Comparison of ENCODE assay signal across 8 cellular contexts in the genomic region with DNA sequence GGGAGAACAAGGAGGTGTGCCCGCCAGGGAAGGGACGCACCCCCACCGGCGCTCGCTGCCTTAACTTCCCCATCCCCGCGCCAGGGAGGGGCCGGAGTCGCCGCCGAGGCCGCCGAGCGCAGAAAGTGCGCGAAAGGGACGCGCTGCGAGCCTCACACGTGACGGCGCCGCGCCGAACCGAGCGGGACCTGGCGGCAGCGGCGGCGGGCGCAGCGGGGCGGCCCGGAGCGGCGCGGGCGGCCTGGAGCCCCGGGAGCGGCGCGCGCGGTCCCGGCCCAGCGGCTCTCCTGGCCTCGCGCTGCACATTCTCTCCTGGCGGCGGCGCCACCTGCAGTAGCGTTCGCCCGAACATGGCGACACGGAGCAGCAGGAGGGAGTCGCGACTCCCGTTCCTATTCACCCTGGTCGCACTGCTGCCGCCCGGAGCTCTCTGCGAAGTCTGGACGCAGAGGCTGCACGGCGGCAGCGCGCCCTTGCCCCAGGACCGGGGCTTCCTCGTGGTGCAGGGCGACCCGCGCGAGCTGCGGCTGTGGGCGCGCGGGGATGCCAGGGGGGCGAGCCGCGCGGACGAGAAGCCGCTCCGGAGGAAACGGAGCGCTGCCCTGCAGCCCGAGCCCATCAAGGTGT. TPM values are rescaled to one million over a fixed set of nuclear protein-coding genes. Genes with fewer than 3 reads are reported as not detected.
DNase-seq lines count a peak whose midpoint lies in the region; ATAC-seq and TF ChIP-seq lines count a peak whose summit lies in the region.

Gene SORL1, plus strand, starts transcription at position 333 of the 627 bp plus-strand sequence. Its CDS starts 18 bp downstream, at position 351.

- peak within 1 kb of the TSS; percentile 99 for H3K4me3 ChIP-seq in CD4-positive, CD25-positive, alpha-beta regulatory T cell (ENCODE audit: low read depth, low read length)
- peak within 1 kb of the TSS; percentile 59 to 79 (median 70) for H3K4me3 ChIP-seq in Peyer's patch
- H3K4me3 ChIP-seq in osteoblast (ENCODE audit: insufficient read depth, low read length) = peak within 1 kb of the TSS; percentile 61
- peak within 1 kb of the TSS; percentile 73 for H3K4me3 ChIP-seq in upper lobe of right lung

- peak; percentile 56 to 78 (median 70) for DNase-seq in CD4-positive, CD25-positive, alpha-beta regulatory T cell
- peak; percentile 66 to 91 (median 86) for DNase-seq in Peyer's patch
- peak; percentile 65 to 93 (median 84) for DNase-seq in head of caudate nucleus
- DNase-seq in osteoblast (ENCODE audit: insufficient read length, low spot score, missing footprints) = peak; percentile 95
- peak; percentile 91 for DNase-seq in upper lobe of right lung

- no peaks in the 10 kb centered on the region for H3K27me3 Mint-ChIP-seq in CD4-positive, CD25-positive, alpha-beta regulatory T cell
- no peaks in the 10 kb centered on the region for H3K27me3 Mint-ChIP-seq in activated naive CD4-positive, alpha-beta T cell treated with anti-CD3 and anti-CD28 coated beads, Interleukin-2, amount 50 U/mL, for 24 hours

- H3K9me3 ChIP-seq in CD4-positive, CD25-positive, alpha-beta regulatory T cell (ENCODE audit: control insufficient read depth in 2 of 2, low read length in 2 of 2) = no peaks in the 10 kb centered on the region
- no peaks in the 10 kb centered on the region for H3K9me3 ChIP-seq in Peyer's patch
- no peaks in the 10 kb centered on the region for H3K9me3 ChIP-seq in osteoblast (ENCODE audit: low read depth, low read length)
- no peaks in the 10 kb centered on the region for H3K9me3 ChIP-seq in upper lobe of right lung

- no peaks in the 10 kb centered on the region for H3K27me3 ChIP-seq in CD4-positive, CD25-positive, alpha-beta regulatory T cell (ENCODE audit: control insufficient read depth, insufficient read depth, low read length)
- H3K27me3 ChIP-seq in Peyer's patch (no peaks in the 10 kb centered on the region), osteoblast (ENCODE audit: insufficient read depth, low read length) (peaks cover 54% of the 10 kb centered on the region), upper lobe of right lung (no peaks in the 10 kb centered on the region)

- H3K9me3 Mint-ChIP-seq in CD4-positive, CD25-positive, alpha-beta regulatory T cell = peaks cover 0 to 4% (median 0%) of the 10 kb centered on the region in 7 donors
- no peaks in the 10 kb centered on the region for H3K9me3 Mint-ChIP-seq in activated naive CD4-positive, alpha-beta T cell treated with anti-CD3 and anti-CD28 coated beads, Interleukin-2, amount 50 U/mL, for 24 hours

- H2AFZ ChIP-seq in osteoblast (ENCODE audit: low read length) = peak within 1 kb of the TSS; percentile 68

- peak in 4 of 6 experiments; percentile 44 to 77 (median 73) for TF ChIP-seq CTCF in Peyer's patch (IDR thresholded peaks at IDR 0.05)
- TF ChIP-seq CTCF in osteoblast (IDR thresholded peaks at IDR 0.05; ENCODE audit: extremely low read depth, low read depth, low read length) = peak; percentile 27
- TF ChIP-seq CTCF in upper lobe of right lung (IDR thresholded peaks at IDR 0.05) = peak; percentile 47

- TF ChIP-seq POLR2A in Peyer's patch (IDR thresholded peaks at IDR 0.05) = peak; percentile 52 to 70

- no peaks in the 10 kb centered on the region for H3K79me2 ChIP-seq in osteoblast (ENCODE audit: insufficient read depth, low read length)

- peaks cover 42% of the 10 kb centered on the region for H3K36me3 Mint-ChIP-seq in CD4-positive, CD25-positive, alpha-beta regulatory T cell
- peaks cover 9% of the 10 kb centered on the region for H3K36me3 Mint-ChIP-seq in activated naive CD4-positive, alpha-beta T cell treated with anti-CD3 and anti-CD28 coated beads, Interleukin-2, amount 50 U/mL, for 24 hours

- ATAC-seq in CD4-positive, CD25-positive, alpha-beta regulatory T cell (ENCODE audit: low read depth in 2 of 2) = peak; percentile 60 to 65
- ATAC-seq in GM19324 (IDR thresholded peaks at IDR 0.05; ENCODE audit: low FRiP score, unreplicated experiment) (peak; percentile 58), HG03565 (IDR thresholded peaks at IDR 0.05; ENCODE audit: unreplicated experiment) (peak; percentile 47), upper lobe of right lung (peak; percentile 92)

- H3K4me1 ChIP-seq in CD4-positive, CD25-positive, alpha-beta regulatory T cell (ENCODE audit: control insufficient read depth, insufficient read depth, low read length, poor library complexity, severe bottlenecking) = peaks cover 79% of the 10 kb centered on the region
- peaks cover 0 to 16% (median 9%) of the 10 kb centered on the region in 4 donors for H3K4me1 ChIP-seq in Peyer's patch
- H3K4me1 ChIP-seq in osteoblast (ENCODE audit: insufficient read depth, low read length) = peaks cover 4% of the 10 kb centered on the region
- H3K4me1 ChIP-seq in upper lobe of right lung = peaks cover 23% of the 10 kb centered on the region

- no peaks in the 10 kb centered on the region for H4K20me1 ChIP-seq in osteoblast (ENCODE audit: insufficient read depth, low read length)

- H3K36me3 ChIP-seq in CD4-positive, CD25-positive, alpha-beta regulatory T cell (ENCODE audit: control insufficient read depth, insufficient read depth, low read length) = peaks cover 8% of the 10 kb centered on the region
- H3K36me3 ChIP-seq in Peyer's patch = no peaks in the 10 kb centered on the region
- no peaks in the 10 kb centered on the region for H3K36me3 ChIP-seq in osteoblast (ENCODE audit: insufficient read depth, low read length)
- H3K36me3 ChIP-seq in upper lobe of right lung = no peaks in the 10 kb centered on the region

- peak within 1 kb of the TSS; percentile 97 to 100 (median 100) for H3K4me3 Mint-ChIP-seq in CD4-positive, CD25-positive, alpha-beta regulatory T cell
- H3K4me3 Mint-ChIP-seq in activated naive CD4-positive, alpha-beta T cell treated with anti-CD3 and anti-CD28 coated beads, Interleukin-2, amount 50 U/mL, for 24 hours = peak within 1 kb of the TSS; percentile 97

- intact Hi-C loops in head of caudate nucleus (cut with DNase I) (loop anchor here (10.0 kb wide), 2 partner anchors 63 to 127 kb away; no protein-coding TSS in a partner anchor), upper lobe of right lung (cut with DNase I) (no loop called here)

- H3K4me2 ChIP-seq in osteoblast (ENCODE audit: insufficient read depth, low read length) = peak within 1 kb of the TSS; percentile 63

- H3K27ac ChIP-seq in CD4-positive, CD25-positive, alpha-beta regulatory T cell (ENCODE audit: insufficient read depth, low read length, poor library complexity, severe bottlenecking) = peak within 1 kb of the TSS; percentile 81
- H3K27ac ChIP-seq in Peyer's patch = peak within 1 kb of the TSS; percentile 83 to 97 (median 88)
- no peak within 1 kb of the TSS for H3K27ac ChIP-seq in osteoblast (ENCODE audit: low read depth, low read length)
- H3K27ac ChIP-seq in upper lobe of right lung = peak within 1 kb of the TSS; percentile 69

- peaks cover 26 to 82% (median 69%) of the 10 kb centered on the region in 4 donors for H3K4me1 Mint-ChIP-seq in CD4-positive, CD25-positive, alpha-beta regulatory T cell
- H3K4me1 Mint-ChIP-seq in activated naive CD4-positive, alpha-beta T cell treated with anti-CD3 and anti-CD28 coated beads, Interleukin-2, amount 50 U/mL, for 24 hours = peaks cover 89% of the 10 kb centered on the region

- H3K27ac Mint-ChIP-seq in CD4-positive, CD25-positive, alpha-beta regulatory T cell = peak within 1 kb of the TSS; percentile 96 to 100 (median 96)
- H3K27ac Mint-ChIP-seq in activated naive CD4-positive, alpha-beta T cell treated with anti-CD3 and anti-CD28 coated beads, Interleukin-2, amount 50 U/mL, for 24 hours = peak within 1 kb of the TSS; percentile 99

RNA-seq across cellular contexts. Expression of gene SORL1, which starts in this region (rescaled TPM):
- total RNA-seq in CD4-positive, CD25-positive, alpha-beta regulatory T cell = 441 TPM
- 100 to 1,000 TPM; 143 to 169 (median 162) TPM for polyA plus RNA-seq in CD4-positive, CD25-positive, alpha-beta regulatory T cell
- total RNA-seq in Peyer's patch = 100 to 1,000 TPM in 3 of 4 donors, 10 to 100 TPM in 1; 52.0 to 282 (median 191) TPM
- under 0.01 and 0.36 TPM in 2 replicates for total RNA-seq in osteoblast
- 48.3 TPM for total RNA-seq in upper lobe of right lung

Comparison
In these comparisons a context has a peak if more than half of its experiments do, and no peak if none do; other contexts are left out.
1. RNA of gene SORL1 (total RNA-seq): 441 TPM in CD4-positive, CD25-positive, alpha-beta regulatory T cell (single experiment), 52.0 to 282 TPM in Peyer's patch and 48.3 TPM in upper lobe of right lung (single experiment); under 0.01 to 0.36 TPM in osteoblast; every median in the first group is over 10 times any median in the second.
2. Peak in DNase-seq, H3K4me3 ChIP-seq and H3K4me2 ChIP-seq in osteoblast; RNA of the gene not detected or under 1 TPM.
3. Peak in every context shown above with its lines, with median percentiles within 50 percentile points of each other: ATAC-seq, DNase-seq, H3K4me3 ChIP-seq and CTCF ChIP-seq.